In the genomic region with DNA sequence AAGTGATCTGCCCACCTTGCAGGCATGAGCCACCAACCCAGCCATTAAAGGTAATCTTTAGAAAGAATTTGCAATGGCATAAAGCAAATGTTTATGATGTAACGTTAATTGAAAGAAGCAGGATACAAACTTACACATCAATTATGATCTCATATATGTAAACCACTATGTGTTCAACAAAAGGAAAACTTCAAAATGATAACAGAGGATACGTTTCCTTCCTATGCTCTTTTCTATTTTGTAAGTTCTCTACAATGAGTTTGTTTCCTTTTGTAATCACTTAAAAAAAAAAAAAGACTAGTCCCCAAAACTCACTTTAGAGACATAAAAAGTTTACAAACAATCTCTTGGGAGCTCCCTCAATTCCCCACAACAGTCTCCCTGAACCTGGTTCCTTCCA, we compare ENCODE assay signal across 1 cellular context.
TF ChIP-seq lines count a peak whose summit lies in the region.

No MANE protein-coding gene starts in this region.

TF ChIP-seq in WTC11, 78 proteins besides CTCF, POLR2A, EP300 and RAD21 (continued from another document):
- TF ChIP-seq, protein P1, sequence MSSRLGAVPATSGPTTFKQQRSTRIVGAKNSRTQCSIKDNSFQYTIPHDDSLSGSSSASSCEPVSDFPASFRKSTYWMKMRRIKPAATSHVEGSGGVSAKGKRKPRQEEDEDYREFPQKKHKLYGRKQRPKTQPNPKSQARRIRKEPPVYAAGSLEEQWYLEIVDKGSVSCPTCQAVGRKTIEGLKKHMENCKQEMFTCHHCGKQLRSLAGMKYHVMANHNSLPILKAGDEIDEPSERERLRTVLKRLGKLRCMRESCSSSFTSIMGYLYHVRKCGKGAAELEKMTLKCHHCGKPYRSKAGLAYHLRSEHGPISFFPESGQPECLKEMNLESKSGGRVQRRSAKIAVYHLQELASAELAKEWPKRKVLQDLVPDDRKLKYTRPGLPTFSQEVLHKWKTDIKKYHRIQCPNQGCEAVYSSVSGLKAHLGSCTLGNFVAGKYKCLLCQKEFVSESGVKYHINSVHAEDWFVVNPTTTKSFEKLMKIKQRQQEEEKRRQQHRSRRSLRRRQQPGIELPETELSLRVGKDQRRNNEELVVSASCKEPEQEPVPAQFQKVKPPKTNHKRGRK (CRISPR knock-in tag; IDR thresholded peaks at IDR 0.05; ENCODE audit: borderline replicate concordance): no peak
- TF ChIP-seq, protein P2, sequence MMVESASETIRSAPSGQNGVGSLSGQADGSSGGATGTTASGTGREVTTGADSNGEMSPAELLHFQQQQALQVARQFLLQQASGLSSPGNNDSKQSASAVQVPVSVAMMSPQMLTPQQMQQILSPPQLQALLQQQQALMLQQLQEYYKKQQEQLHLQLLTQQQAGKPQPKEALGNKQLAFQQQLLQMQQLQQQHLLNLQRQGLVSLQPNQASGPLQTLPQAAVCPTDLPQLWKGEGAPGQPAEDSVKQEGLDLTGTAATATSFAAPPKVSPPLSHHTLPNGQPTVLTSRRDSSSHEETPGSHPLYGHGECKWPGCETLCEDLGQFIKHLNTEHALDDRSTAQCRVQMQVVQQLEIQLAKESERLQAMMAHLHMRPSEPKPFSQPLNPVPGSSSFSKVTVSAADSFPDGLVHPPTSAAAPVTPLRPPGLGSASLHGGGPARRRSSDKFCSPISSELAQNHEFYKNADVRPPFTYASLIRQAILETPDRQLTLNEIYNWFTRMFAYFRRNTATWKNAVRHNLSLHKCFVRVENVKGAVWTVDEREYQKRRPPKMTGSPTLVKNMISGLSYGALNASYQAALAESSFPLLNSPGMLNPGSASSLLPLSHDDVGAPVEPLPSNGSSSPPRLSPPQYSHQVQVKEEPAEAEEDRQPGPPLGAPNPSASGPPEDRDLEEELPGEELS (CRISPR knock-in tag; IDR thresholded peaks at IDR 0.05): no peak
- no peak for TF ChIP-seq TEAD1 (CRISPR knock-in tag; IDR thresholded peaks at IDR 0.05)
- TF ChIP-seq, protein P3, sequence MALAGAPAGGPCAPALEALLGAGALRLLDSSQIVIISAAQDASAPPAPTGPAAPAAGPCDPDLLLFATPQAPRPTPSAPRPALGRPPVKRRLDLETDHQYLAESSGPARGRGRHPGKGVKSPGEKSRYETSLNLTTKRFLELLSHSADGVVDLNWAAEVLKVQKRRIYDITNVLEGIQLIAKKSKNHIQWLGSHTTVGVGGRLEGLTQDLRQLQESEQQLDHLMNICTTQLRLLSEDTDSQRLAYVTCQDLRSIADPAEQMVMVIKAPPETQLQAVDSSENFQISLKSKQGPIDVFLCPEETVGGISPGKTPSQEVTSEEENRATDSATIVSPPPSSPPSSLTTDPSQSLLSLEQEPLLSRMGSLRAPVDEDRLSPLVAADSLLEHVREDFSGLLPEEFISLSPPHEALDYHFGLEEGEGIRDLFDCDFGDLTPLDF (CRISPR knock-in tag; IDR thresholded peaks at IDR 0.05): no peak
- TF ChIP-seq ZNF671 (CRISPR knock-in tag; IDR thresholded peaks at IDR 0.05): no peak
- no peak for TF ChIP-seq CBFB (CRISPR knock-in tag; IDR thresholded peaks at IDR 0.05; ENCODE audit: low read depth)
- TF ChIP-seq GTF2I (CRISPR knock-in tag; conservative IDR thresholded peaks at IDR 0.05): no peak
- TF ChIP-seq, protein P4, sequence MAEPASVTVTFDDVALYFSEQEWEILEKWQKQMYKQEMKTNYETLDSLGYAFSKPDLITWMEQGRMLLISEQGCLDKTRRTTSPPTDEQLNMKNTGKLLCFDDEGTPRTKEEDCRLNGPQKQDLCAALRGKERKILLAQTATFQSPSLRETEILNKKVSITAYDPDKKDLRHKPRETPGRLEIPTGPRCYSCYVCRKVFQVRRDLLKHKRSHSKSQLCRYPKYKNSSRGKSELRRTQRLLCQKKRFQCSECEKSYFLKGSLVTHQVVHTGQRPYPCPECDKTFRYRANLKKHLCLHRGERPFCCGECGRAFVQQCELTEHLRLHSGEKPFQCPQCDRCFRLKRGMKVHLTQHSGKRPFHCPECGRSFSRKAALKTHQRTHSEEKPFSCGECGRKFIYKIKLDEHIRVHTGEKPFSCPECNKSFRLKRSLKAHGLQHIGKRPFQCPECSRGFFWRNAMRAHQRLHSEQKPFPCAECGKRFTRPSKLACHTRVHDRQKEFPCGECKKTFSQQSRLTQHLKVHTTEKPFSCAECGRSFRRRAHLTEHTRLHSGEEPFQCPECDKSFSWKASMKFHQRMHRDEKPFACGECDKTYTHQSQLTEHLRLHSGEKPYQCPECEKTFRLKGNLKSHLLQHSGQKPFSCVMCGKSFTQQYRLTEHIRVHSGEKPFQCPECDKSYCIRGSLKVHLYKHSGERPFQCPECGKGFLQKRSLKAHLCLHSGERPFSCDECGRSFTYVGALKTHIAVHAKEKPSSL (CRISPR knock-in tag; conservative IDR thresholded peaks at IDR 0.05): no peak
- TF ChIP-seq NR2C2 (CRISPR knock-in tag; IDR thresholded peaks at IDR 0.05): no peak
- TF ChIP-seq, protein P5, sequence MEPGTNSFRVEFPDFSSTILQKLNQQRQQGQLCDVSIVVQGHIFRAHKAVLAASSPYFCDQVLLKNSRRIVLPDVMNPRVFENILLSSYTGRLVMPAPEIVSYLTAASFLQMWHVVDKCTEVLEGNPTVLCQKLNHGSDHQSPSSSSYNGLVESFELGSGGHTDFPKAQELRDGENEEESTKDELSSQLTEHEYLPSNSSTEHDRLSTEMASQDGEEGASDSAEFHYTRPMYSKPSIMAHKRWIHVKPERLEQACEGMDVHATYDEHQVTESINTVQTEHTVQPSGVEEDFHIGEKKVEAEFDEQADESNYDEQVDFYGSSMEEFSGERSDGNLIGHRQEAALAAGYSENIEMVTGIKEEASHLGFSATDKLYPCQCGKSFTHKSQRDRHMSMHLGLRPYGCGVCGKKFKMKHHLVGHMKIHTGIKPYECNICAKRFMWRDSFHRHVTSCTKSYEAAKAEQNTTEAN (CRISPR knock-in tag; IDR thresholded peaks at IDR 0.05): no peak
- no peak for TF ChIP-seq ZNF423 (CRISPR knock-in tag; IDR thresholded peaks at IDR 0.05)
- no peak for TF ChIP-seq ZNF232 (CRISPR knock-in tag; IDR thresholded peaks at IDR 0.05)
- TF ChIP-seq ZBTB21 (CRISPR knock-in tag; IDR thresholded peaks at IDR 0.05; ENCODE audit: borderline replicate concordance): no peak
- TF ChIP-seq, protein P6, sequence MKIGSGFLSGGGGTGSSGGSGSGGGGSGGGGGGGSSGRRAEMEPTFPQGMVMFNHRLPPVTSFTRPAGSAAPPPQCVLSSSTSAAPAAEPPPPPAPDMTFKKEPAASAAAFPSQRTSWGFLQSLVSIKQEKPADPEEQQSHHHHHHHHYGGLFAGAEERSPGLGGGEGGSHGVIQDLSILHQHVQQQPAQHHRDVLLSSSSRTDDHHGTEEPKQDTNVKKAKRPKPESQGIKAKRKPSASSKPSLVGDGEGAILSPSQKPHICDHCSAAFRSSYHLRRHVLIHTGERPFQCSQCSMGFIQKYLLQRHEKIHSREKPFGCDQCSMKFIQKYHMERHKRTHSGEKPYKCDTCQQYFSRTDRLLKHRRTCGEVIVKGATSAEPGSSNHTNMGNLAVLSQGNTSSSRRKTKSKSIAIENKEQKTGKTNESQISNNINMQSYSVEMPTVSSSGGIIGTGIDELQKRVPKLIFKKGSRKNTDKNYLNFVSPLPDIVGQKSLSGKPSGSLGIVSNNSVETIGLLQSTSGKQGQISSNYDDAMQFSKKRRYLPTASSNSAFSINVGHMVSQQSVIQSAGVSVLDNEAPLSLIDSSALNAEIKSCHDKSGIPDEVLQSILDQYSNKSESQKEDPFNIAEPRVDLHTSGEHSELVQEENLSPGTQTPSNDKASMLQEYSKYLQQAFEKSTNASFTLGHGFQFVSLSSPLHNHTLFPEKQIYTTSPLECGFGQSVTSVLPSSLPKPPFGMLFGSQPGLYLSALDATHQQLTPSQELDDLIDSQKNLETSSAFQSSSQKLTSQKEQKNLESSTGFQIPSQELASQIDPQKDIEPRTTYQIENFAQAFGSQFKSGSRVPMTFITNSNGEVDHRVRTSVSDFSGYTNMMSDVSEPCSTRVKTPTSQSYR (CRISPR knock-in tag; IDR thresholded peaks at IDR 0.05): no peak
